ENCODE assay signal across 2 cellular contexts in genomic region chr7:148584154-148584827, GRCh38.
TF ChIP-seq lines count a peak whose summit lies in the region.

No MANE protein-coding gene starts in this region.

TF ChIP-seq in SK-N-SH treated with all-trans-retinoic acid at 6 μM for 48 hours, 23 proteins besides CTCF, POLR2A, EP300 and RAD21 (continued from another document):
- TF ChIP-seq ZNF565 (CRISPR knock-in tag; conservative IDR thresholded peaks at IDR 0.05; ENCODE audit: low read depth) (no peak), BACH2 (CRISPR knock-in tag; IDR thresholded peaks at IDR 0.05; ENCODE audit: borderline replicate concordance) (no peak), TOX (CRISPR knock-in tag; IDR thresholded peaks at IDR 0.05; ENCODE audit: borderline replicate concordance) (no peak), ZC3H10 (CRISPR knock-in tag; IDR thresholded peaks at IDR 0.05) (no peak), ZFP30 (CRISPR knock-in tag; IDR thresholded peaks at IDR 0.05) (no peak), ZNF8 (CRISPR knock-in tag; IDR thresholded peaks at IDR 0.05) (no peak), SNAI2 (CRISPR knock-in tag; IDR thresholded peaks at IDR 0.05) (no peak), ISL1 (CRISPR knock-in tag; IDR thresholded peaks at IDR 0.05) (no peak), ARNTL (CRISPR knock-in tag; IDR thresholded peaks at IDR 0.05; ENCODE audit: borderline replicate concordance, low read depth) (no peak), CSRNP3 (CRISPR knock-in tag; IDR thresholded peaks at IDR 0.05) (no peak), OSR1 (CRISPR knock-in tag; IDR thresholded peaks at IDR 0.05) (no peak), ZFP3 (CRISPR knock-in tag; IDR thresholded peaks at IDR 0.05) (no peak), GLIS3 (CRISPR knock-in tag; IDR thresholded peaks at IDR 0.05) (no peak)
- TF ChIP-seq, protein P1, sequence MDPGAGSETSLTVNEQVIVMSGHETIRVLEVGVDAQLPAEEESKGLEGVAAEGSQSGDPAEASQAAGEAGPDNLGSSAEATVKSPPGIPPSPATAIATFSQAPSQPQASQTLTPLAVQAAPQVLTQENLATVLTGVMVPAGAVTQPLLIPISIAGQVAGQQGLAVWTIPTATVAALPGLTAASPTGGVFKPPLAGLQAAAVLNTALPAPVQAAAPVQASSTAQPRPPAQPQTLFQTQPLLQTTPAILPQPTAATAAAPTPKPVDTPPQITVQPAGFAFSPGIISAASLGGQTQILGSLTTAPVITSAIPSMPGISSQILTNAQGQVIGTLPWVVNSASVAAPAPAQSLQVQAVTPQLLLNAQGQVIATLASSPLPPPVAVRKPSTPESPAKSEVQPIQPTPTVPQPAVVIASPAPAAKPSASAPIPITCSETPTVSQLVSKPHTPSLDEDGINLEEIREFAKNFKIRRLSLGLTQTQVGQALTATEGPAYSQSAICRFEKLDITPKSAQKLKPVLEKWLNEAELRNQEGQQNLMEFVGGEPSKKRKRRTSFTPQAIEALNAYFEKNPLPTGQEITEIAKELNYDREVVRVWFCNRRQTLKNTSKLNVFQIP (CRISPR knock-in tag; IDR thresholded peaks at IDR 0.05; ENCODE audit: borderline replicate concordance, low read depth), result no peak

TF ChIP-seq in SK-N-SH, 30 proteins besides CTCF, POLR2A, EP300 and RAD21 (continued from another document):
- TF ChIP-seq REST (IDR thresholded peaks at IDR 0.05; ENCODE audit: low read depth, low read length) (no peak), GATA2 (CRISPR knock-in tag; IDR thresholded peaks at IDR 0.05) (no peak), TCF12 (IDR thresholded peaks at IDR 0.05) (no peak), TEAD4 (IDR thresholded peaks at IDR 0.05; ENCODE audit: borderline replicate concordance, insufficient read depth) (no peak), EZH2phosphoT487 (IDR thresholded peaks at IDR 0.05; ENCODE audit: borderline replicate concordance, low read depth) (no peak), USF2 (IDR thresholded peaks at IDR 0.05; ENCODE audit: borderline replicate concordance, low read depth, low read length) (no peak), CHD2 (IDR thresholded peaks at IDR 0.05; ENCODE audit: low read length, partially characterized antibody) (no peak), RFX5 (IDR thresholded peaks at IDR 0.05; ENCODE audit: low read length) (no peak), SMC3 (IDR thresholded peaks at IDR 0.05; ENCODE audit: low read depth, low read length) (no peak), YY1 (IDR thresholded peaks at IDR 0.05; ENCODE audit: low read depth) (no peak), MXI1 (IDR thresholded peaks at IDR 0.05; ENCODE audit: low read depth, low read length) (no peak)
- TF ChIP-seq, protein P2, sequence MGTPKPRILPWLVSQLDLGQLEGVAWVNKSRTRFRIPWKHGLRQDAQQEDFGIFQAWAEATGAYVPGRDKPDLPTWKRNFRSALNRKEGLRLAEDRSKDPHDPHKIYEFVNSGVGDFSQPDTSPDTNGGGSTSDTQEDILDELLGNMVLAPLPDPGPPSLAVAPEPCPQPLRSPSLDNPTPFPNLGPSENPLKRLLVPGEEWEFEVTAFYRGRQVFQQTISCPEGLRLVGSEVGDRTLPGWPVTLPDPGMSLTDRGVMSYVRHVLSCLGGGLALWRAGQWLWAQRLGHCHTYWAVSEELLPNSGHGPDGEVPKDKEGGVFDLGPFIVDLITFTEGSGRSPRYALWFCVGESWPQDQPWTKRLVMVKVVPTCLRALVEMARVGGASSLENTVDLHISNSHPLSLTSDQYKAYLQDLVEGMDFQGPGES (IDR thresholded peaks at IDR 0.05; ENCODE audit: low read depth, low read length), result no peak
